29 cellular contexts compared by ENCODE assay signal in genomic region chr6:42188406-42188805, GRCh38. TPM values are rescaled to one million over a fixed set of nuclear protein-coding genes. Genes with fewer than 3 reads are reported as not detected.
"Had no signal": no experiment of that assay in that cellular context is flagged by ENCODE, and none has a peak within 500 bp of the region (broad histone marks: within the 10 kb centered on the region; RNA-seq: fewer than 3 reads in every experiment).

No MANE protein-coding gene starts in this region.

- H3K27me3 Mint-ChIP-seq: naive B cell had no signal

- H3K27me3 ChIP-seq: colonic mucosa, dorsolateral prefrontal cortex, esophagus squamous epithelium, gastrocnemius medialis, heart right ventricle, left lung had no signal

- FAIRE-seq: endothelial cell of umbilical vein, islet of Langerhans, keratinocyte had no signal

- H3K36me3 ChIP-seq: colonic mucosa, esophagus squamous epithelium, gastrocnemius medialis, left lung, lower lobe of right lung had no signal

- H3K27ac ChIP-seq: colonic mucosa, dorsolateral prefrontal cortex, epithelial cell of prostate, esophagus squamous epithelium, gastrocnemius medialis, heart right ventricle, left lung, lower lobe of right lung had no signal

- ATAC-seq: esophagus mucosa, gastrocnemius medialis, heart right ventricle, left cardiac atrium, left lung, left ventricle myocardium superior, lower lobe of right lung, mucosa of descending colon had no signal

- H3K9me3 ChIP-seq: colonic mucosa, esophagus squamous epithelium, gastrocnemius medialis, heart right ventricle, left lung, lower lobe of right lung, mucosa of descending colon had no signal

- H3K4me3 ChIP-seq: colonic mucosa, dorsolateral prefrontal cortex, esophagus squamous epithelium, gastrocnemius medialis, heart right ventricle, left lung, lower lobe of right lung, mucosa of descending colon had no signal

- H3K4me1 Mint-ChIP-seq: naive B cell had no signal

- DNase-seq: colonic mucosa; dermis blood vessel endothelial cell; dorsolateral prefrontal cortex; effector CD4-positive, alpha-beta T cell; effector memory CD4-positive, alpha-beta T cell; erythroblast; esophagus squamous epithelium; foreskin fibroblast; foreskin melanocyte; gastrocnemius medialis; glutamatergic neuron; heart right ventricle; hippocampal formation; left cardiac atrium; left ventricle myocardium superior; lower lobe of right lung; mesenchymal stem cell; mucosa of descending colon; naive B cell had no signal

- H3K4me1 ChIP-seq: colonic mucosa, gastrocnemius medialis, left lung, lower lobe of right lung had no signal

RNA-seq across cellular contexts. Expression of gene GUCA1A, which starts 15.2 kb away (rescaled TPM):
- total RNA-seq: chondrocyte, colonic mucosa, dermis blood vessel endothelial cell, esophagus mucosa, esophagus squamous epithelium, gastrocnemius medialis, heart right ventricle, left cardiac atrium, left ventricle myocardium superior, lower leg skin, lower lobe of right lung, lung microvascular endothelial cell, mucosa of descending colon, myocyte had no signal
- polyA plus RNA-seq: heart right ventricle, keratinocyte had no signal

RNA-seq across cellular contexts. Expression of gene C6orf132, which starts 46.0 kb away (rescaled TPM):
- total RNA-seq: dermis blood vessel endothelial cell had no signal
